ENCODE assay signal across 3 cellular contexts in the genomic region with DNA sequence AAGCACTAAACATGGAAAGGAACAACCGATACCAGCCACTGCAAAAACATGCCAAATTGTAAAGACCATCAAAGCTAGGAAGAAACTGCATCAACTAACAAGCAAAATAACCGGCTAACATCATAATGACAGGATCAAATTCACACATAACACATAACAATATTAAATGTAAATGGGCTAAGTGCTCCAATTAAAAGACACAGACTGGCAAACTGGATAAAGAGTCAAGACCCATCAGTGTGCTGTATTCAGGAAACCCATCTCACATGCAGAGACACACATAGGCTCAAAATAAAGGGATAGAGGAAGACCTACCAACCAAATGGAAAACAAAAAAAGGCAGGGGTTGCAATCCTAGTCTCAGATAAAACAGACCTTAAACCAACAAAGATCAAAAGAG.
DNase-seq lines count a peak whose midpoint lies in the region; ATAC-seq, FAIRE-seq and TF ChIP-seq lines count a peak whose summit lies in the region.
"Not testable (repeated sequence)": the region's sequence is repeated elsewhere in the genome, so short reads cannot be mapped to it uniquely, and the experiment has no call there.

No MANE protein-coding gene starts in this region.

- H3K36me3 Mint-ChIP-seq in neural progenitor cell = not testable (repeated sequence)

- H3K9ac ChIP-seq in K562 (ENCODE audit: insufficient read depth in 1 of 2, low read depth in 2 of 2, low read length in 2 of 2); neural progenitor cell: not testable (repeated sequence)

- TF ChIP-seq CTCF in HEK293 (tag by site-specific recombination; IDR thresholded peaks at IDR 0.05); K562 (IDR thresholded peaks at IDR 0.05 in 2 of 3, conservative IDR thresholded peaks at IDR 0.05 in 1 of 3; ENCODE audit: insufficient read depth in 2 of 3, low read depth in 1 of 3, low read length in 3 of 3); neural progenitor cell (IDR thresholded peaks at IDR 0.05): not testable (repeated sequence)

- intact Hi-C loops in K562 (cut with micrococcal nuclease) = not testable (repeated sequence)

- in situ Hi-C loops in K562 (cut with MboI) = not testable (repeated sequence)

- not testable (repeated sequence) for H3F3A ChIP-seq in neural progenitor cell (ENCODE audit: low read depth)

- not testable (repeated sequence) for H3K4me2 ChIP-seq in K562 (ENCODE audit: insufficient read depth, low read length); neural progenitor cell

- 18% methylated on average over 2 of the region's 2 CpGs for WGBS in K562 (ENCODE audit: insufficient coverage, low coverage, missing lambda C conversion rate)

- not testable (repeated sequence) for H3K27me3 ChIP-seq in K562 (ENCODE audit: control insufficient read depth in 2 of 2, insufficient read depth in 2 of 2, low read length in 2 of 2); neural progenitor cell

- POLR2A ChIA-PET in HEK293 (lab: Yijun Ruan, JAX); K562 (lab: Yijun Ruan, JAX): not testable (repeated sequence)

- TF ChIP-seq EP300 in K562 (IDR thresholded peaks at IDR 0.05; ENCODE audit: low read length) = not testable (repeated sequence)

- not testable (repeated sequence) for H3K9me1 ChIP-seq in K562 (ENCODE audit: control insufficient read depth, insufficient read depth, low read length)

- H4K20me1 ChIP-seq in K562 (replicated peaks; ENCODE audit: control insufficient read depth, insufficient read depth, low read length); neural progenitor cell (ENCODE audit: low read depth): not testable (repeated sequence)

- H3K36me3 ChIP-seq in HEK293 (ENCODE audit: control insufficient read depth in 2 of 2, insufficient read depth in 1 of 2, low read length in 2 of 2); K562 (ENCODE audit: control insufficient read depth, insufficient read depth, low read length); neural progenitor cell: not testable (repeated sequence)

- peak overlapping the region; percentile 21 for H3K27ac Mint-ChIP-seq in neural progenitor cell

- H3K4me1 Mint-ChIP-seq in neural progenitor cell = not testable (repeated sequence)

- H3K4me3 Mint-ChIP-seq in neural progenitor cell = not testable (repeated sequence)

- DNase-seq in K562 (ENCODE audit: extremely low read depth in 1 of 4, low spot score in 3 of 4); neural progenitor cell (ENCODE audit: low spot score): not testable (repeated sequence)

- not testable (repeated sequence) for H3K9me3 ChIP-seq in HEK293 (ENCODE audit: control insufficient read depth, insufficient read depth, low read depth, low read length); K562 (replicated peaks; ENCODE audit: control insufficient read depth, insufficient read depth, low read depth, low read length); neural progenitor cell (ENCODE audit: low read depth)

- BruUV-seq in K562 (replicated peaks; lab: Mats Ljungman, UMichigan) = not testable (repeated sequence)

- H3K4me1 ChIP-seq in HEK293 (ENCODE audit: control insufficient read depth, insufficient read depth, low read length); K562 (replicated peaks in 1 of 2; ENCODE audit: control insufficient read depth in 2 of 2, insufficient read depth in 2 of 2, low read length in 2 of 2); neural progenitor cell: not testable (repeated sequence)

- not testable (repeated sequence) for H3K27me3 Mint-ChIP-seq in neural progenitor cell (ENCODE audit: insufficient read depth, low read depth)

- TF ChIP-seq RAD21 in K562 (CRISPR knock-in tag; conservative IDR thresholded peaks at IDR 0.05 in 1 of 2, IDR thresholded peaks at IDR 0.05 in 1 of 2) = not testable (repeated sequence)

- H3K27ac ChIP-seq in HEK293 (ENCODE audit: extremely low read depth, low read depth, low read length); K562 (ENCODE audit: extremely low read depth, low read depth, low read length); neural progenitor cell: not testable (repeated sequence)

- not testable (repeated sequence) for FAIRE-seq in K562 (lab: Jason Lieb, UNC)

- peaks cover 33% of the 10 kb centered on the region for H3K9me3 Mint-ChIP-seq in neural progenitor cell

- not testable (repeated sequence) for TF ChIP-seq POLR2A in K562 (conservative IDR thresholded peaks at IDR 0.05)

- not testable (repeated sequence) for H3K4me3 ChIP-seq in HEK293 (ENCODE audit: low read depth, low read length); K562; neural progenitor cell

- not testable (repeated sequence) for H2AFZ ChIP-seq in K562 (ENCODE audit: low read depth, low read length); neural progenitor cell (replicated peaks)

- H3K79me2 ChIP-seq in K562 (ENCODE audit: control insufficient read depth, insufficient read depth, low read length); neural progenitor cell (ENCODE audit: low read depth): not testable (repeated sequence)

- CTCF ChIA-PET in HEK293 (lab: Yijun Ruan, JAX); K562 (lab: Yijun Ruan, JAX; ENCODE audit: low intra/inter-chr PET ratio): not testable (repeated sequence)

- ATAC-seq in K562 = not testable (repeated sequence)

TF ChIP-seq in HEK293, 187 proteins besides CTCF, POLR2A, EP300 and RAD21:
- peak; percentile 80 for TF ChIP-seq ZNF529 (tag by site-specific recombination; IDR thresholded peaks at IDR 0.05; ENCODE audit: insufficient replicate concordance)

TF ChIP-seq in K562, 482 proteins besides CTCF, POLR2A, EP300 and RAD21:
- TF ChIP-seq ZNF354B (CRISPR knock-in tag; IDR thresholded peaks at IDR 0.05) (peak; percentile 92), ZNF507 (tag; conservative IDR thresholded peaks at IDR 0.05) (peak; percentile 98)
